21 cellular contexts compared by ENCODE assay signal in the genomic region with DNA sequence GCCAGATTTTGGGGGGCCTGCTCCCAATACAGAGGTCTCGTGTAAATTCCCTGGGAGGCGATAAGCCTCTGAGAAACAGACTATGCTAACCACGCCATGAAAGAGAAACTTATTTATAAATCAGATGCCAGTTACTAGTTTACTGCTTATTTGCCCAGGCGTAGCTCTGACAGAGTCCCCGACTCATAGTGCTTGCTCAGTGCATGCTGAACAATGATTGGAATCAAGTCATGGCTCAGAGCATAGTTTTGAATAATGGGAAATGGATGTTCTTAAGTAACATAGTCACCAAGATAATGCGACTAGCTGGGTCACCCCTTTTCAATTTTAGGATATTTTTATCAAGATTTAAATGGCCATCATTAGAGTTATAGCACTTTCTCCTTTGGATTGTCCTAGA. TPM values are rescaled to one million over a fixed set of nuclear protein-coding genes. Genes with fewer than 3 reads are reported as not detected.
DNase-seq lines count a peak whose midpoint lies in the region; ATAC-seq, FAIRE-seq and TF ChIP-seq lines count a peak whose summit lies in the region.
"Had no signal": no experiment of that assay in that cellular context is flagged by ENCODE, and none has a peak within 500 bp of the region (broad histone marks: within the 10 kb centered on the region; RNA-seq: fewer than 3 reads in every experiment).

No MANE protein-coding gene starts in this region.

- no peak overlapping the region for H2BK12ac ChIP-seq in mesenchymal stem cell (ENCODE audit: low read length in 2 of 2)

- H3K27me3 ChIP-seq in IMR-90 (ENCODE audit: control insufficient read depth, insufficient read depth, low read length) (no peaks in the 10 kb centered on the region), endothelial cell of umbilical vein (ENCODE audit: control insufficient read depth in 2 of 2, insufficient read depth in 2 of 2, low read length in 2 of 2) (no peaks in the 10 kb centered on the region), mesenchymal stem cell (ENCODE audit: control insufficient read depth in 1 of 2, insufficient read depth in 1 of 2, low read length in 2 of 2) (no peaks in the 10 kb centered on the region), Peyer's patch (no peaks in the 10 kb centered on the region)
- H3K27me3 ChIP-seq: BLaER1 treated with 17β-estradiol and CSF1 and Interleukin-3, amounts not matched to agents 10 nM and 100 nM had no signal

- dilution Hi-C loops in IMR-90 (cut with HindIII; ENCODE audit: low sequenced_read_pairs, unreplicated experiment), result no loop called here
- dilution Hi-C loops in endothelial cell of umbilical vein (cut with MboI; ENCODE audit: extremely low pct_ligation_motif_present, low sequenced_read_pairs), result no loop called here

- H3K27ac ChIP-seq in IMR-90 (ENCODE audit: insufficient read depth, low read length), result no peak overlapping the region
- no peak overlapping the region for H3K27ac ChIP-seq in endothelial cell of umbilical vein (ENCODE audit: insufficient read depth, low read depth, low read length)
- no peak overlapping the region for H3K27ac ChIP-seq in mesenchymal stem cell (ENCODE audit: low read length, poor library complexity, severe bottlenecking)
- no peak overlapping the region for H3K27ac ChIP-seq in Peyer's patch
- H3K27ac ChIP-seq: A549; BLaER1 treated with 17β-estradiol and CSF1 and Interleukin-3, amounts not matched to agents 10 nM and 100 nM had no signal

- in situ Hi-C loops in IMR-90 (cut with MboI; ENCODE audit: low sequenced_read_pairs), result no loop called here

- no peak overlapping the region for H3K23ac ChIP-seq in IMR-90 (ENCODE audit: low read depth, low read length)
- no peak overlapping the region for H3K23ac ChIP-seq in mesenchymal stem cell (ENCODE audit: low read length in 2 of 2)

- DNase-seq in EH (ENCODE audit: low read depth), result peak; percentile 32
- DNase-seq in IMR-90, result peak; percentile 48
- no peak for DNase-seq in endothelial cell of umbilical vein (ENCODE audit: low read depth, low spot score)
- DNase-seq in mesenchymal stem cell, result no peak
- DNase-seq in Peyer's patch, result no peak
- DNase-seq in GM12891 (ENCODE audit: insufficient read length, low spot score), result no peak
- DNase-seq in central memory CD4-positive, alpha-beta T cell, result no peak
- DNase-seq in erythroblast (lab: John Stamatoyannopoulos, UW), result no peak
- DNase-seq: Calu3; CD8-positive, alpha-beta T cell; EL; H7; NCI-H1105; NCI-H1694; NCI-H2081 treated with DMSO at 0.1 percent for 48 hours had no signal

- peak; percentile 18; the same call in 1 of the 2 replicates for ATAC-seq in IMR-90 (ENCODE audit: low read depth)
- ATAC-seq: A549; CD8-positive, alpha-beta T cell; K562; Panc1; Right ventricle myocardium inferior had no signal

- H2BK5ac ChIP-seq in IMR-90 (ENCODE audit: low read depth, low read length, poor library complexity, severe bottlenecking) (no peak overlapping the region), mesenchymal stem cell (ENCODE audit: low read depth, low read length, poor library complexity, severe bottlenecking) (no peak overlapping the region)

- TF ChIP-seq CTCF in IMR-90 (conservative IDR thresholded peaks at IDR 0.05; ENCODE audit: low read depth, low read length) (no peak), endothelial cell of umbilical vein (IDR thresholded peaks at IDR 0.05; ENCODE audit: extremely low read depth in 1 of 2, insufficient read depth in 1 of 2, low read depth in 1 of 2, low read length in 2 of 2) (no peak), Peyer's patch (IDR thresholded peaks at IDR 0.05) (no peak)

- H2BK15ac ChIP-seq in IMR-90 (ENCODE audit: low read depth, low read length) (no peak overlapping the region), mesenchymal stem cell (ENCODE audit: low read depth, poor library complexity, severe bottlenecking) (no peak overlapping the region)

- H3K18ac ChIP-seq in IMR-90 (ENCODE audit: low read depth, low read length) (no peak overlapping the region), mesenchymal stem cell (ENCODE audit: low read depth in 1 of 2, low read length in 2 of 2) (no peak overlapping the region)

- no peak overlapping the region for H2BK120ac ChIP-seq in IMR-90 (ENCODE audit: low read depth, low read length)
- no peak overlapping the region for H2BK120ac ChIP-seq in mesenchymal stem cell (ENCODE audit: low read depth, low read length)

- H3K4ac ChIP-seq in IMR-90 (ENCODE audit: low read depth, low read length) (no peak overlapping the region), mesenchymal stem cell (ENCODE audit: low read depth in 1 of 2, low read length in 2 of 2) (peak overlapping the region in 1 of 2 experiments; percentile 48)

- H3K9me3 ChIP-seq in IMR-90 (ENCODE audit: control insufficient read depth, insufficient read depth, low read length) (no peaks in the 10 kb centered on the region), endothelial cell of umbilical vein (replicated peaks; ENCODE audit: control insufficient read depth, insufficient read depth, low read length) (no peaks in the 10 kb centered on the region), mesenchymal stem cell (ENCODE audit: control insufficient read depth, low read length) (no peaks in the 10 kb centered on the region), Peyer's patch (no peaks in the 10 kb centered on the region)
- H3K9me3 ChIP-seq: A549; BLaER1 treated with 17β-estradiol and CSF1 and Interleukin-3, amounts not matched to agents 10 nM and 100 nM had no signal

- H3K4me3 ChIP-seq in IMR-90 (ENCODE audit: insufficient read depth, low read depth, low read length), result no peak overlapping the region
- no peak overlapping the region for H3K4me3 ChIP-seq in endothelial cell of umbilical vein (replicated peaks in 1 of 3; ENCODE audit: insufficient read depth in 1 of 3, low read depth in 1 of 3, low read length in 3 of 3)
- no peak overlapping the region for H3K4me3 ChIP-seq in mesenchymal stem cell (ENCODE audit: insufficient read depth in 1 of 2, low read depth in 1 of 2, low read length in 2 of 2)
- no peak overlapping the region for H3K4me3 ChIP-seq in Peyer's patch
- H3K4me3 ChIP-seq: A549; BLaER1 treated with 17β-estradiol and CSF1 and Interleukin-3, amounts not matched to agents 10 nM and 100 nM; K562 had no signal

- H4K20me1 ChIP-seq in IMR-90 (ENCODE audit: insufficient read depth, low read length), result peaks cover 3% of the 10 kb centered on the region; the same call in 1 of the 2 replicates
- no peaks in the 10 kb centered on the region for H4K20me1 ChIP-seq in endothelial cell of umbilical vein (replicated peaks; ENCODE audit: control insufficient read depth, extremely low read depth, insufficient read depth, low read length)

- CTCF ChIA-PET in IMR-90 (lab: Yijun Ruan, JAX), result interaction anchor here (0.7 kb wide), 1 partner anchor 290 kb away, joined by 3 read pairs; no protein-coding TSS in a partner anchor
- CTCF ChIA-PET in endothelial cell of umbilical vein (lab: Charles Lee), result interaction anchor here (0.9 kb wide), 1 partner anchor 9 kb away, joined by 3 read pairs; no protein-coding TSS in a partner anchor

- no peak for FAIRE-seq in endothelial cell of umbilical vein (lab: Jason Lieb, UNC)
- FAIRE-seq in GM12891 (lab: Jason Lieb, UNC), result no peak
- FAIRE-seq: A549 had no signal

- H3K36me3 ChIP-seq in IMR-90 (ENCODE audit: control insufficient read depth, insufficient read depth, low read length), result peaks cover 28% of the 10 kb centered on the region
- H3K36me3 ChIP-seq in endothelial cell of umbilical vein (ENCODE audit: control insufficient read depth in 2 of 2, extremely low read depth in 1 of 2, insufficient read depth in 2 of 2, low read length in 2 of 2), result peaks cover 10 to 18% of the 10 kb centered on the region in 2 experiments
- H3K36me3 ChIP-seq in mesenchymal stem cell (ENCODE audit: control insufficient read depth in 1 of 2, insufficient read depth in 2 of 2, low read depth in 1 of 2, low read length in 2 of 2), result peaks cover 33 to 62% of the 10 kb centered on the region in 2 experiments
- H3K36me3 ChIP-seq in Peyer's patch, result peaks cover 0 to 78% (median 0%) of the 10 kb centered on the region in 3 donors

- no peak overlapping the region for H4K5ac ChIP-seq in IMR-90 (ENCODE audit: low read depth, low read length)

- no peak overlapping the region for H2BK20ac ChIP-seq in IMR-90 (ENCODE audit: low read depth, low read length)

- H3K4me2 ChIP-seq in IMR-90 (ENCODE audit: low read depth, low read length) (no peak overlapping the region), endothelial cell of umbilical vein (ENCODE audit: insufficient read depth, low read length) (no peak overlapping the region), mesenchymal stem cell (ENCODE audit: low read length, poor library complexity, severe bottlenecking) (no peak overlapping the region)
- H3K4me2 ChIP-seq: A549; BLaER1 treated with 17β-estradiol and CSF1 and Interleukin-3, amounts not matched to agents 10 nM and 100 nM had no signal

- H3K79me1 ChIP-seq in IMR-90 (ENCODE audit: low read depth in 1 of 2, low read length in 2 of 2) (peaks cover 15 to 62% of the 10 kb centered on the region in 2 experiments), mesenchymal stem cell (replicated peaks; ENCODE audit: low read length, poor library complexity, severe bottlenecking) (peaks cover 29% of the 10 kb centered on the region)

- BruUV-seq in IMR-90 (replicated peaks; lab: Mats Ljungman, UMichigan) (no TSS peak), endothelial cell of umbilical vein (replicated peaks; lab: Mats Ljungman, UMichigan) (no TSS peak)

- H2AK9ac ChIP-seq in IMR-90 (replicated peaks; ENCODE audit: low read depth, low read length, poor library complexity), result no peak overlapping the region

- no peak for TF ChIP-seq POLR2A in IMR-90 (IDR thresholded peaks at IDR 0.05; ENCODE audit: low read depth, low read length)
- TF ChIP-seq POLR2A in endothelial cell of umbilical vein (IDR thresholded peaks at IDR 0.05; ENCODE audit: low read depth, low read length), result no peak
- no peak for TF ChIP-seq POLR2A in Peyer's patch (IDR thresholded peaks at IDR 0.05)
- TF ChIP-seq POLR2A in GM12891 (IDR thresholded peaks at IDR 0.05; ENCODE audit: low read depth, low read length), result no peak
- TF ChIP-seq POLR2A in erythroblast (IDR thresholded peaks at IDR 0.05; ENCODE audit: low read length), result no peak

- H3K14ac ChIP-seq in IMR-90 (replicated peaks; ENCODE audit: low read depth, low read length), result no peak overlapping the region
- H3K14ac ChIP-seq in mesenchymal stem cell (ENCODE audit: low read length in 2 of 2), result no peak overlapping the region

- intact Hi-C loops in IMR-90 (cut with micrococcal nuclease), result no loop called here
- intact Hi-C loops in endothelial cell of umbilical vein (cut with micrococcal nuclease), result loop anchor here (5.0 kb wide), 1 partner anchor 218 kb away; no protein-coding TSS in a partner anchor

- H4K91ac ChIP-seq in IMR-90 (ENCODE audit: insufficient read depth, low read depth, low read length), result no peak overlapping the region
- H4K91ac ChIP-seq in mesenchymal stem cell (ENCODE audit: low read length), result no peak overlapping the region

- H4K8ac ChIP-seq in IMR-90 (ENCODE audit: low read depth in 2 of 2, low read length in 2 of 2) (no peak overlapping the region), mesenchymal stem cell (ENCODE audit: low read length) (no peak overlapping the region)

- WGBS in IMR-90 (ENCODE audit: extremely low coverage in 2 of 2, insufficient read length in 1 of 2), 2 experiments, result no CpG with 5 or more reads among the region's 6 CpGs
- WGBS in mesenchymal stem cell, result 97% methylated on average over 5 of the region's 6 CpGs

- TF ChIP-seq RAD21 in IMR-90 (IDR thresholded peaks at IDR 0.05; ENCODE audit: low read length), result no peak

- H3K9ac ChIP-seq in IMR-90 (ENCODE audit: low read depth, low read length) (no peak overlapping the region), endothelial cell of umbilical vein (replicated peaks; ENCODE audit: extremely low read depth, insufficient read depth, low read length) (no peak overlapping the region), mesenchymal stem cell (ENCODE audit: low read length) (peak overlapping the region; percentile 67)
- H3K9ac ChIP-seq: BLaER1 treated with 17β-estradiol and CSF1 and Interleukin-3, amounts not matched to agents 10 nM and 100 nM had no signal

- H3K4me1 ChIP-seq in IMR-90 (ENCODE audit: control insufficient read depth, insufficient read depth, low read length) (peaks cover 12% of the 10 kb centered on the region), endothelial cell of umbilical vein (ENCODE audit: control insufficient read depth, extremely low read depth, insufficient read depth, low read length) (peaks cover 34% of the 10 kb centered on the region), mesenchymal stem cell (ENCODE audit: control insufficient read depth, insufficient read depth, low read depth, low read length) (peaks cover 9% of the 10 kb centered on the region), Peyer's patch (no peaks in the 10 kb centered on the region)
- H3K4me1 ChIP-seq: A549 had no signal

- H3K56ac ChIP-seq in IMR-90 (ENCODE audit: extremely low read depth, insufficient read depth, low read length), result no peak overlapping the region

- H3K9me1 ChIP-seq in IMR-90 (ENCODE audit: insufficient read depth, low read length) (peaks cover 11% of the 10 kb centered on the region), endothelial cell of umbilical vein (replicated peaks; ENCODE audit: control insufficient read depth, extremely low read depth, insufficient read depth, low read length) (no peaks in the 10 kb centered on the region)

- H2AFZ ChIP-seq in IMR-90 (replicated peaks; ENCODE audit: low read length, poor library complexity) (no peak overlapping the region), endothelial cell of umbilical vein (ENCODE audit: low read depth, low read length) (no peak overlapping the region), mesenchymal stem cell (ENCODE audit: low read depth, low read length) (no peak overlapping the region)

- H3K79me2 ChIP-seq in endothelial cell of umbilical vein (ENCODE audit: control insufficient read depth, insufficient read depth, low read length), result peaks cover 2% of the 10 kb centered on the region

- H2AK5ac ChIP-seq in IMR-90 (ENCODE audit: low read depth, low read length) (no peak overlapping the region), mesenchymal stem cell (ENCODE audit: low read length, severe bottlenecking) (no peak overlapping the region)

- POLR2A ChIA-PET in IMR-90 (lab: Charles Lee; ENCODE audit: unreplicated experiment) (no interaction called here), endothelial cell of umbilical vein (lab: Charles Lee) (no interaction called here)

RNA-seq across cellular contexts. Expression of gene HTT, which starts 39.9 kb away (rescaled TPM):
- 14.3 and 16.1 TPM in 2 replicates for total RNA-seq in IMR-90 (2012; rRNA removed)
- polyA plus RNA-seq in IMR-90 (2012; rRNA removed), result 11.6 and 18.7 TPM in 2 replicates
- polyA plus RNA-seq in IMR-90 (2012; cell fraction: cytosol; rRNA removed), result 6.8 and 7.1 TPM in 2 replicates
- 33.6 and 35.9 TPM in 2 replicates for polyA plus RNA-seq in IMR-90 (2012; cell fraction: nucleus; rRNA removed; ENCODE audit: low replicate concordance)
- total RNA-seq in endothelial cell of umbilical vein, result 61.2 and 63.2 TPM in 2 replicates
- polyA plus RNA-seq in endothelial cell of umbilical vein, result 13.4 and 15.7 TPM in 2 replicates
- 12.9 and 14.5 TPM in 2 replicates for polyA plus RNA-seq in endothelial cell of umbilical vein (2011; cell fraction: cytosol; rRNA removed)
- 71.6 and 77.5 TPM in 2 replicates for polyA plus RNA-seq in endothelial cell of umbilical vein (2011; cell fraction: nucleus; rRNA removed)
- polyA plus RNA-seq in endothelial cell of umbilical vein (2012), result 19.8 and 30.9 TPM in 2 replicates
- 126 and 128 TPM in 2 replicates for polyA minus RNA-seq in endothelial cell of umbilical vein
- 55.3 TPM for polyA minus RNA-seq in endothelial cell of umbilical vein (2011; cell fraction: cytosol; rRNA and poly(A)+ RNA removed)
- polyA minus RNA-seq in endothelial cell of umbilical vein (2011; cell fraction: nucleus; rRNA and poly(A)+ RNA removed), result 139 and 197 TPM in 2 replicates
- 16.8 TPM for polyA plus RNA-seq in mesenchymal stem cell (2013, experiment 1 of 2)
- polyA plus RNA-seq in mesenchymal stem cell (2013, experiment 2 of 2), result 13.9 TPM
- total RNA-seq in Peyer's patch, result 100 to 1,000 TPM in 2 of 4 donors, 10 to 100 TPM in 2; 62.3 to 133 (median 113) TPM
- polyA plus RNA-seq in GM12891 (2012; ENCODE audit: low read depth, missing spikeins), result 42.3 TPM

RNA-seq across cellular contexts. Expression of gene HTT-AS, which starts 40.0 kb away (rescaled TPM):
- total RNA-seq in IMR-90 (2012; rRNA removed) (not detected in 2 replicates), endothelial cell of umbilical vein (not detected in 2 replicates), Peyer's patch (not detected)
- polyA plus RNA-seq in IMR-90 (2012; rRNA removed) (not detected in 2 replicates), endothelial cell of umbilical vein (not detected in 2 replicates)
- not detected in 2 replicates for polyA plus RNA-seq in IMR-90 (2012; cell fraction: cytosol; rRNA removed)
- polyA plus RNA-seq in IMR-90 (2012; cell fraction: nucleus; rRNA removed; ENCODE audit: low replicate concordance), result not detected in 2 replicates
- not detected in 2 replicates for polyA plus RNA-seq in endothelial cell of umbilical vein (2011; cell fraction: cytosol; rRNA removed)
- not detected in 2 replicates for polyA plus RNA-seq in endothelial cell of umbilical vein (2011; cell fraction: nucleus; rRNA removed)
- polyA plus RNA-seq in endothelial cell of umbilical vein (2012), result not detected in 2 replicates
- not detected in 2 replicates for polyA minus RNA-seq in endothelial cell of umbilical vein
- polyA minus RNA-seq in endothelial cell of umbilical vein (2011; cell fraction: cytosol; rRNA and poly(A)+ RNA removed), result not detected
- not detected in 2 replicates for polyA minus RNA-seq in endothelial cell of umbilical vein (2011; cell fraction: nucleus; rRNA and poly(A)+ RNA removed)
- not detected for polyA plus RNA-seq in mesenchymal stem cell (2013, experiment 1 of 2)
- polyA plus RNA-seq in mesenchymal stem cell (2013, experiment 2 of 2), result not detected
- not detected for polyA plus RNA-seq in GM12891 (2012; ENCODE audit: low read depth, missing spikeins)
- total RNA-seq: Calu3; CD8-positive, alpha-beta T cell; H7; K562; NCI-H460; Right ventricle myocardium inferior had no signal
- polyA plus RNA-seq: A549, K562 had no signal

Comparison
In these comparisons a context has a peak if more than half of its experiments do, and no peak if none do; other contexts are left out.
1. DNase-seq: peak in EH (single experiment) and IMR-90 (single experiment); none in endothelial cell of umbilical vein (single experiment), mesenchymal stem cell (single experiment), Peyer's patch (0 of 3), GM12891 (single experiment), central memory CD4-positive, alpha-beta T cell (single experiment) and erythroblast (0 of 2).